Comparison of ENCODE assay signal across 22 cellular contexts in the genomic region with DNA sequence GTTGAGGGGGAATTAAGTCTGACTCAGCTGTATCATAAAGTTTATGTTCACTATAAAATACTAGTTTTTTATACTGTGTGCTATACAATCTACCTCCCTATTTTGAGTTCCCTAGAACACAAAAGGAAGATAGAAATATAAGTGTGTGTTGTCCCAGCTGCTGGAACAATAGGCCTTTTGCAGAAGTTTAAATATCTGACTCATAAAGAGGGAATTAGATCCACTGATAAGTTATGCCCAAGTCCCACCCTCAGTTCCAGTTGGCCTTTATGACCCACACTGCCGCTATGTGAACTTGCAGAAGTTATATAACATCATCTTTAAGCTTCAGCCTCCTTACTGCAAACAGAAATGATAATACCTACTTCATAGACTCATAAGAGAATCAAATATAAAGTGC.
DNase-seq lines count a peak whose midpoint lies in the region; ATAC-seq, FAIRE-seq and TF ChIP-seq lines count a peak whose summit lies in the region.
"Had no signal": no experiment of that assay in that cellular context is flagged by ENCODE, and none has a peak within 500 bp of the region (broad histone marks: within the 10 kb centered on the region; RNA-seq: fewer than 3 reads in every experiment).

No MANE protein-coding gene starts in this region.

- no peak overlapping the region for H2AK5ac ChIP-seq in IMR-90 (ENCODE audit: low read depth, low read length)

- peaks cover 2% of the 10 kb centered on the region; the same call in 1 of the 2 replicates for H3K4me1 ChIP-seq in IMR-90 (ENCODE audit: control insufficient read depth, insufficient read depth, low read length)
- peaks cover 16% of the 10 kb centered on the region for H3K4me1 ChIP-seq in astrocyte (ENCODE audit: insufficient read depth, low read length)
- H3K4me1 ChIP-seq: right atrium auricular region had no signal

- no peak overlapping the region for H3K56ac ChIP-seq in IMR-90 (ENCODE audit: extremely low read depth, insufficient read depth, low read length)

- H4K20me1 ChIP-seq in IMR-90 (ENCODE audit: insufficient read depth, low read length) (no peaks in the 10 kb centered on the region), astrocyte (ENCODE audit: insufficient read depth, low read length) (no peaks in the 10 kb centered on the region)

- H3K27ac ChIP-seq in IMR-90 (ENCODE audit: insufficient read depth, low read length) (no peak overlapping the region), astrocyte (ENCODE audit: low read depth, low read length) (no peak overlapping the region)
- H3K27ac ChIP-seq: ascending aorta, heart left ventricle, right atrium auricular region had no signal

- dilution Hi-C loops in IMR-90 (cut with HindIII; ENCODE audit: low sequenced_read_pairs, unreplicated experiment) = no loop called here

- peak overlapping the region; percentile 74; the same call in 1 of the 3 replicates for H2BK15ac ChIP-seq in IMR-90 (ENCODE audit: low read depth, low read length)

- no CpG with 5 or more reads among the region's 1 CpG for WGBS in IMR-90 (ENCODE audit: extremely low coverage in 2 of 2, insufficient read length in 1 of 2), 2 experiments

- H3K4ac ChIP-seq in IMR-90 (ENCODE audit: low read depth, low read length) = no peak overlapping the region

- H3K9me3 ChIP-seq in IMR-90 (ENCODE audit: control insufficient read depth, insufficient read depth, low read length) (no peaks in the 10 kb centered on the region), astrocyte (ENCODE audit: insufficient read depth, low read depth, low read length) (no peaks in the 10 kb centered on the region)
- H3K9me3 ChIP-seq: ascending aorta, heart left ventricle, right atrium auricular region had no signal

- no peak overlapping the region for H2BK20ac ChIP-seq in IMR-90 (ENCODE audit: low read depth, low read length)

- H3K9ac ChIP-seq in IMR-90 (ENCODE audit: low read depth, low read length) (no peak overlapping the region), astrocyte (ENCODE audit: low read length) (no peak overlapping the region)

- peak; percentile 71 for DNase-seq in COLO829 (ENCODE audit: low spot score)
- peak; percentile 6 for DNase-seq in IMR-90
- DNase-seq in astrocyte (ENCODE audit: low read depth) = peak; percentile 65
- peak in 1 of 2 donors; percentile 72 for DNase-seq in left colon
- no peak for DNase-seq in mucosa of gallbladder (ENCODE audit: low spot score)
- no peak for DNase-seq in NCI-H1105 treated with DMSO at 0.1 percent for 48 hours (lab: John Stamatoyannopoulos, UW)
- DNase-seq in glutamatergic neuron = no peak
- DNase-seq: ACHN; activated CD8-positive, alpha-beta memory T cell treated with anti-CD3 and anti-CD28 coated beads, Interleukin-2, amount 50 U/mL, for 48 hours; CD4-positive, CD25-positive, alpha-beta regulatory T cell; heart left ventricle; islet precursor cell; NCI-H2081 treated with DMSO at 0.1 percent for 48 hours; NCI-H510A; stimulated activated naive CD8-positive, alpha-beta T cell treated with anti-CD3 and anti-CD28 coated beads, Interleukin-15, amount 100 ng/mL, for 72 hours; T-helper 9 cell had no signal

- no peak overlapping the region for H3K4me2 ChIP-seq in IMR-90 (ENCODE audit: low read depth, low read length)
- peak overlapping the region; percentile 5 for H3K4me2 ChIP-seq in astrocyte (ENCODE audit: low read length)

- H3K27me3 Mint-ChIP-seq in astrocyte (ENCODE audit: low read depth, unreplicated experiment) = no peaks in the 10 kb centered on the region
- H3K27me3 Mint-ChIP-seq in glutamatergic neuron (ENCODE audit: unreplicated experiment) = no peaks in the 10 kb centered on the region
- H3K27me3 Mint-ChIP-seq: stimulated activated naive CD8-positive, alpha-beta T cell treated with anti-CD3 and anti-CD28 coated beads, Interleukin-15, amount 100 ng/mL, for 72 hours had no signal

- CTCF ChIA-PET in IMR-90 (lab: Yijun Ruan, JAX) = no interaction called here

- no peak overlapping the region for H4K91ac ChIP-seq in IMR-90 (ENCODE audit: insufficient read depth, low read depth, low read length)

- H3K14ac ChIP-seq in IMR-90 (replicated peaks; ENCODE audit: low read depth, low read length) = no peak overlapping the region

- H3K9me3 Mint-ChIP-seq in astrocyte (ENCODE audit: unreplicated experiment) (no peaks in the 10 kb centered on the region), glutamatergic neuron (ENCODE audit: unreplicated experiment) (no peaks in the 10 kb centered on the region)
- H3K9me3 Mint-ChIP-seq: CD4-positive, CD25-positive, alpha-beta regulatory T cell; mesothelial cell of epicardium; stimulated activated naive CD8-positive, alpha-beta T cell treated with anti-CD3 and anti-CD28 coated beads, Interleukin-15, amount 100 ng/mL, for 72 hours had no signal

- no peaks in the 10 kb centered on the region for H3K36me3 ChIP-seq in IMR-90 (ENCODE audit: control insufficient read depth, insufficient read depth, low read length)
- no peaks in the 10 kb centered on the region for H3K36me3 ChIP-seq in astrocyte (ENCODE audit: insufficient read depth, low read length)
- H3K36me3 ChIP-seq: ascending aorta, heart left ventricle, right atrium auricular region had no signal

- no peak overlapping the region for H3K18ac ChIP-seq in IMR-90 (ENCODE audit: low read depth, low read length)

- TF ChIP-seq POLR2A in IMR-90 (IDR thresholded peaks at IDR 0.05; ENCODE audit: low read depth, low read length) = no peak

- H3K9me1 ChIP-seq in IMR-90 (ENCODE audit: insufficient read depth, low read length) = peaks cover 4% of the 10 kb centered on the region; the same call in 1 of the 2 replicates

- H3K4me3 Mint-ChIP-seq in astrocyte (ENCODE audit: unreplicated experiment) (no peak overlapping the region), glutamatergic neuron (ENCODE audit: unreplicated experiment) (no peak overlapping the region)
- H3K4me3 Mint-ChIP-seq: CD4-positive, CD25-positive, alpha-beta regulatory T cell; mesothelial cell of epicardium; stimulated activated naive CD8-positive, alpha-beta T cell treated with anti-CD3 and anti-CD28 coated beads, Interleukin-15, amount 100 ng/mL, for 72 hours had no signal

- no peak overlapping the region for H4K8ac ChIP-seq in IMR-90 (ENCODE audit: low read depth in 2 of 2, low read length in 2 of 2)

- no peak overlapping the region for H3K23ac ChIP-seq in IMR-90 (ENCODE audit: low read depth, low read length)

- no peak overlapping the region for H4K5ac ChIP-seq in IMR-90 (ENCODE audit: low read depth, low read length)

- no peak for ATAC-seq in IMR-90 (ENCODE audit: low read depth)
- peak; percentile 94 for ATAC-seq in left colon
- ATAC-seq in HG03342 (IDR thresholded peaks at IDR 0.05; ENCODE audit: unreplicated experiment) = no peak
- ATAC-seq: esophagus mucosa; heart left ventricle; stimulated activated naive CD8-positive, alpha-beta T cell treated with anti-CD3 and anti-CD28 coated beads, Interleukin-15, amount 100 ng/mL, for 72 hours had no signal

- H3K27me3 ChIP-seq in IMR-90 (ENCODE audit: control insufficient read depth, insufficient read depth, low read length) (no peaks in the 10 kb centered on the region), astrocyte (ENCODE audit: insufficient read depth, low read length) (no peaks in the 10 kb centered on the region)
- H3K27me3 ChIP-seq: ascending aorta, heart left ventricle, right atrium auricular region had no signal

- TF ChIP-seq CTCF in IMR-90 (conservative IDR thresholded peaks at IDR 0.05; ENCODE audit: low read depth, low read length) (no peak), astrocyte (IDR thresholded peaks at IDR 0.05; ENCODE audit: insufficient read depth, low read depth, low read length) (no peak), glutamatergic neuron (IDR thresholded peaks at IDR 0.05; ENCODE audit: partially characterized antibody, unreplicated experiment) (no peak)

- H2BK5ac ChIP-seq in IMR-90 (ENCODE audit: low read depth, low read length, poor library complexity, severe bottlenecking) = no peak overlapping the region

- no peak for TF ChIP-seq RAD21 in IMR-90 (IDR thresholded peaks at IDR 0.05; ENCODE audit: low read length)

- BruUV-seq in IMR-90 (replicated peaks; lab: Mats Ljungman, UMichigan) = no TSS peak

- no peak overlapping the region for H2AFZ ChIP-seq in IMR-90 (replicated peaks; ENCODE audit: low read length, poor library complexity)
- H2AFZ ChIP-seq in astrocyte (ENCODE audit: low read depth, low read length) = no peak overlapping the region

- no peak overlapping the region for H2AK9ac ChIP-seq in IMR-90 (replicated peaks; ENCODE audit: low read depth, low read length, poor library complexity)

- H3K27ac Mint-ChIP-seq in astrocyte (ENCODE audit: unreplicated experiment) (no peak overlapping the region), glutamatergic neuron (ENCODE audit: unreplicated experiment) (no peak overlapping the region)
- H3K27ac Mint-ChIP-seq: CD4-positive, CD25-positive, alpha-beta regulatory T cell; mesothelial cell of epicardium; stimulated activated naive CD8-positive, alpha-beta T cell treated with anti-CD3 and anti-CD28 coated beads, Interleukin-15, amount 100 ng/mL, for 72 hours had no signal

- no peaks in the 10 kb centered on the region for H3K79me2 ChIP-seq in astrocyte (ENCODE audit: insufficient read depth, low read length)

- no peak overlapping the region for H2BK120ac ChIP-seq in IMR-90 (ENCODE audit: low read depth, low read length)

- intact Hi-C loops in IMR-90 (cut with micrococcal nuclease) = no loop called here
- intact Hi-C loops in left colon (cut with DNase I, micrococcal nuclease) = no loop called here

- H3K4me3 ChIP-seq in IMR-90 (ENCODE audit: insufficient read depth, low read depth, low read length) = no peak overlapping the region
- no peak overlapping the region for H3K4me3 ChIP-seq in astrocyte (ENCODE audit: insufficient read depth, low read depth, low read length)
- H3K4me3 ChIP-seq: ascending aorta, heart left ventricle, right atrium auricular region had no signal

- FAIRE-seq in astrocyte (lab: Jason Lieb, UNC) = no peak
- FAIRE-seq: GM19239 had no signal

- H3K4me1 Mint-ChIP-seq in astrocyte (ENCODE audit: low read depth, unreplicated experiment) (peaks cover 29% of the 10 kb centered on the region), glutamatergic neuron (ENCODE audit: low read depth, unreplicated experiment) (no peaks in the 10 kb centered on the region)
- H3K4me1 Mint-ChIP-seq: CD4-positive, CD25-positive, alpha-beta regulatory T cell had no signal

- H3K36me3 Mint-ChIP-seq in astrocyte (ENCODE audit: low read depth, unreplicated experiment) = no peaks in the 10 kb centered on the region
- no peaks in the 10 kb centered on the region for H3K36me3 Mint-ChIP-seq in glutamatergic neuron (ENCODE audit: unreplicated experiment)
- H3K36me3 Mint-ChIP-seq: CD4-positive, CD25-positive, alpha-beta regulatory T cell; mesothelial cell of epicardium had no signal

- 0 out of 4 replicates have a peak, but pooled peaks cover 0 to 4% of the 10 kb centered on the region in 2 experiments for H3K79me1 ChIP-seq in IMR-90 (ENCODE audit: low read depth in 1 of 2, low read length in 2 of 2)

- POLR2A ChIA-PET in IMR-90 (lab: Charles Lee; ENCODE audit: unreplicated experiment) = no interaction called here

- in situ Hi-C loops in IMR-90 (cut with MboI; ENCODE audit: low sequenced_read_pairs) = no loop called here

TF ChIP-seq in IMR-90, 13 proteins besides CTCF, POLR2A, EP300 and RAD21 (continues in another document):
- TF ChIP-seq CEBPB (IDR thresholded peaks at IDR 0.05; ENCODE audit: low read depth, low read length) (no peak), MXI1 (IDR thresholded peaks at IDR 0.05; ENCODE audit: borderline replicate concordance, low read depth, low read length) (no peak), RCOR1 (IDR thresholded peaks at IDR 0.05; ENCODE audit: insufficient replicate concordance, low read length) (no peak)

Comparison
In these comparisons a context has a peak if more than half of its experiments do, and no peak if none do; other contexts are left out.
1. DNase-seq: peak in COLO829 (single experiment), IMR-90 (single experiment) and astrocyte (single experiment); none in mucosa of gallbladder (single experiment), NCI-H1105 treated with DMSO at 0.1 percent for 48 hours (single experiment) and glutamatergic neuron (single experiment).